In the genomic region with DNA sequence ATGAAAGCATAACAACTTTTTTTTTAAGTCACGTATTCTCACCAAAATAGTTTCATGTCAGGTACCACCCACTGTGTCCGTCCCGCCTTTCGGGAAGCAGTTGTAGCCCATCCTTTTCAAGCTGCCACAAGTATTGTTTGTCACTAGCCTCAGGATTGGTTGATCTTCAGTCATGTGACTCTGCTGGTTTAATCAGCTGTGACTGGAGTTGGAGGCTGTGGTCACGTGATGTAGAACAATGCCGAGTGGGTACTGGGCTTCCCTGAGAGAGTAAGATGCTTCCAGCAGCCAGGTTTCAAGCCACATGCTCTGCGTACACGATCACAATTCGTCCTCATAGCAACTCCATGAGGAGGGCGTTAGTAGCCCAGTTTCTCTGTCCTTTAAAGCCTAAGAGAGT, we compare ENCODE assay signal across 25 cellular contexts.
DNase-seq lines count a peak whose midpoint lies in the region; ATAC-seq and TF ChIP-seq lines count a peak whose summit lies in the region.
"Had no signal": no experiment of that assay in that cellular context is flagged by ENCODE, and none has a peak within 500 bp of the region (broad histone marks: within the 10 kb centered on the region; RNA-seq: fewer than 3 reads in every experiment).

No MANE protein-coding gene starts in this region.

- H3K4me3 ChIP-seq in right lobe of liver = no peak overlapping the region
- peak overlapping the region in 3 of 5 donors; percentile 43 to 53 (median 47) for H3K4me3 ChIP-seq in subcutaneous abdominal adipose tissue (ENCODE audit: low read depth in 1 of 5, low read length in 5 of 5)
- H3K4me3 ChIP-seq in osteoblast (ENCODE audit: insufficient read depth, low read length) = no peak overlapping the region
- H3K4me3 ChIP-seq in gastroesophageal sphincter = no peak overlapping the region
- H3K4me3 ChIP-seq: colonic mucosa, left lung, MG63, prostate gland, SJCRH30 had no signal

- no peak overlapping the region for H2AFZ ChIP-seq in osteoblast (ENCODE audit: low read length)

- H3K4me2 ChIP-seq in osteoblast (ENCODE audit: insufficient read depth, low read length) = no peak overlapping the region

- no peak for TF ChIP-seq POLR2A in right lobe of liver (IDR thresholded peaks at IDR 0.05)
- TF ChIP-seq POLR2A in gastroesophageal sphincter (IDR thresholded peaks at IDR 0.05) = no peak

- TF ChIP-seq EP300 in Ishikawa (IDR thresholded peaks at IDR 0.05; ENCODE audit: borderline replicate concordance) (no peak), gastroesophageal sphincter (IDR thresholded peaks at IDR 0.05) (no peak)

- peak overlapping the region; percentile 77 for H3K4me3 Mint-ChIP-seq in T-helper 17 cell
- H3K4me3 Mint-ChIP-seq: activated CD8-positive, alpha-beta memory T cell treated with anti-CD3 and anti-CD28 coated beads, Interleukin-2, amount 10 ng/mL, durations not matched to agents 7 days and 5 days had no signal

- H3K27me3 ChIP-seq in right lobe of liver (no peaks in the 10 kb centered on the region), subcutaneous abdominal adipose tissue (ENCODE audit: control insufficient read depth in 5 of 5, insufficient read depth in 4 of 5, low read length in 5 of 5) (peaks cover 0 to 5% (median 0%) of the 10 kb centered on the region in 5 donors), osteoblast (ENCODE audit: insufficient read depth, low read length) (no peaks in the 10 kb centered on the region), gastroesophageal sphincter (no peaks in the 10 kb centered on the region)
- H3K27me3 ChIP-seq: colonic mucosa, MG63, SJCRH30 had no signal

- H3K4me1 Mint-ChIP-seq in T-helper 17 cell = peaks cover 22% of the 10 kb centered on the region
- H3K4me1 Mint-ChIP-seq: activated CD8-positive, alpha-beta memory T cell treated with anti-CD3 and anti-CD28 coated beads, Interleukin-2, amount 10 ng/mL, durations not matched to agents 7 days and 5 days had no signal

- H4K20me1 ChIP-seq in osteoblast (ENCODE audit: insufficient read depth, low read length) = no peaks in the 10 kb centered on the region

- no peaks in the 10 kb centered on the region for H3K36me3 Mint-ChIP-seq in T-helper 17 cell (ENCODE audit: low read depth)
- H3K36me3 Mint-ChIP-seq: activated CD8-positive, alpha-beta memory T cell treated with anti-CD3 and anti-CD28 coated beads, Interleukin-2, amount 10 ng/mL, durations not matched to agents 7 days and 5 days; immature natural killer cell had no signal

- H3K36me3 ChIP-seq in right lobe of liver = no peaks in the 10 kb centered on the region
- H3K36me3 ChIP-seq in subcutaneous abdominal adipose tissue (ENCODE audit: control insufficient read depth in 5 of 5, insufficient read depth in 5 of 5, low read length in 5 of 5) = no peaks in the 10 kb centered on the region
- no peaks in the 10 kb centered on the region for H3K36me3 ChIP-seq in osteoblast (ENCODE audit: insufficient read depth, low read length)
- H3K36me3 ChIP-seq in gastroesophageal sphincter = no peaks in the 10 kb centered on the region
- H3K36me3 ChIP-seq: colonic mucosa, left lung, MG63, neutrophil, prostate gland, SJCRH30 had no signal

- ATAC-seq in T-helper 17 cell (no peak), right lobe of liver (no peak), gastroesophageal sphincter (no peak)
- ATAC-seq: activated CD8-positive, alpha-beta memory T cell treated with anti-CD3 and anti-CD28 coated beads, Interleukin-2, amount 10 ng/mL, durations not matched to agents 7 days and 5 days; left lung had no signal

- H3K9ac ChIP-seq in subcutaneous abdominal adipose tissue (ENCODE audit: low read length in 5 of 5) = no peak overlapping the region

- WGBS in right lobe of liver (ENCODE audit: insufficient coverage, low coverage, low lambda C conversion rate, missing lambda C conversion rate) = 61% methylated on average over 5 of the region's 10 CpGs
- WGBS in gastroesophageal sphincter (ENCODE audit: low coverage in 1 of 2), 2 donors = 83 to 90% methylated on average over 3 to 4 of the region's 10 CpGs

- TF ChIP-seq CTCF in right lobe of liver (IDR thresholded peaks at IDR 0.05) (no peak), osteoblast (IDR thresholded peaks at IDR 0.05; ENCODE audit: extremely low read depth, low read depth, low read length) (no peak), gastroesophageal sphincter (IDR thresholded peaks at IDR 0.05) (no peak)

- H3K4me1 ChIP-seq in right lobe of liver (no peaks in the 10 kb centered on the region), subcutaneous abdominal adipose tissue (ENCODE audit: control insufficient read depth in 5 of 5, insufficient read depth in 5 of 5, low read length in 5 of 5) (peaks cover 0 to 39% (median 21%) of the 10 kb centered on the region in 5 donors), osteoblast (ENCODE audit: insufficient read depth, low read length) (peaks cover 4% of the 10 kb centered on the region), gastroesophageal sphincter (peaks cover 0 to 18% (median 0%) of the 10 kb centered on the region in 3 donors)
- H3K4me1 ChIP-seq: colonic mucosa, left lung, prostate gland, SJCRH30 had no signal

- H3K27me3 Mint-ChIP-seq in T-helper 17 cell = no peaks in the 10 kb centered on the region

- no peak for TF ChIP-seq RAD21 in Ishikawa (IDR thresholded peaks at IDR 0.05; ENCODE audit: low read depth)

- no peaks in the 10 kb centered on the region for H3K79me2 ChIP-seq in osteoblast (ENCODE audit: insufficient read depth, low read length)

- H3K27ac ChIP-seq in right lobe of liver (peak overlapping the region in 2 of 3 donors; percentile 21 to 40), subcutaneous abdominal adipose tissue (ENCODE audit: low read depth, low read length) (no peak overlapping the region), osteoblast (ENCODE audit: low read depth, low read length) (no peak overlapping the region), gastroesophageal sphincter (no peak overlapping the region)
- H3K27ac ChIP-seq: colonic mucosa, left lung, neutrophil, prostate gland, SJCRH30 had no signal

- intact Hi-C loops in right lobe of liver (cut with DNase I) = no loop called here

- DNase-seq in T-helper 17 cell (no peak), right lobe of liver (no peak), osteoblast (ENCODE audit: insufficient read length, low spot score, missing footprints) (no peak), occipital lobe (lab: John Stamatoyannopoulos, UW) (no peak)
- DNase-seq in activated CD8-positive, alpha-beta memory T cell treated with anti-CD3 and anti-CD28 coated beads, Interleukin-2, amount 50 U/mL, for 48 hours = no peak
- DNase-seq: activated CD8-positive, alpha-beta memory T cell treated with anti-CD3 and anti-CD28 coated beads, Interleukin-2, amount 10 ng/mL, durations not matched to agents 7 days and 5 days; activated T-cell treated with anti-CD3 and anti-CD28 coated beads, Interleukin-2, amount 50 U/mL, for 48 hours; CD4-positive, alpha-beta T cell; colonic mucosa; DND-41; effector CD8-positive, alpha-beta T cell; hippocampal formation; immature natural killer cell; KG1; left lung; MG63; NCI-H2029 treated with DMSO at 0.1 percent for 48 hours; stimulated activated CD4-positive, alpha-beta T cell treated with anti-CD3 and anti-CD28 coated beads, Interleukin-15, amount 100 ng/mL, for 24 hours; stimulated activated CD4-positive, alpha-beta T cell treated with anti-CD3 and anti-CD28 coated beads, Interleukin-4, amount 100 ng/mL, for 4 hours had no signal

- no peaks in the 10 kb centered on the region for H3K9me3 ChIP-seq in T-helper 17 cell (ENCODE audit: control insufficient read depth, low read length, poor library complexity, severe bottlenecking)
- H3K9me3 ChIP-seq in right lobe of liver = no peaks in the 10 kb centered on the region
- H3K9me3 ChIP-seq in subcutaneous abdominal adipose tissue (ENCODE audit: control insufficient read depth in 5 of 5, low read length in 5 of 5) = no peaks in the 10 kb centered on the region
- H3K9me3 ChIP-seq in osteoblast (ENCODE audit: low read depth, low read length) = no peaks in the 10 kb centered on the region
- no peaks in the 10 kb centered on the region for H3K9me3 ChIP-seq in gastroesophageal sphincter
- H3K9me3 ChIP-seq: colonic mucosa, left lung, MG63, neutrophil, prostate gland, SJCRH30 had no signal

- no peak overlapping the region for H3K27ac Mint-ChIP-seq in T-helper 17 cell
- H3K27ac Mint-ChIP-seq: activated CD8-positive, alpha-beta memory T cell treated with anti-CD3 and anti-CD28 coated beads, Interleukin-2, amount 10 ng/mL, durations not matched to agents 7 days and 5 days; CD4-positive, alpha-beta T cell; immature natural killer cell had no signal

TF ChIP-seq in Ishikawa, 13 proteins besides CTCF, POLR2A, EP300 and RAD21:
- TF ChIP-seq TCF12 (IDR thresholded peaks at IDR 0.05; ENCODE audit: low read depth) = no peak
- TF ChIP-seq, protein P1, sequence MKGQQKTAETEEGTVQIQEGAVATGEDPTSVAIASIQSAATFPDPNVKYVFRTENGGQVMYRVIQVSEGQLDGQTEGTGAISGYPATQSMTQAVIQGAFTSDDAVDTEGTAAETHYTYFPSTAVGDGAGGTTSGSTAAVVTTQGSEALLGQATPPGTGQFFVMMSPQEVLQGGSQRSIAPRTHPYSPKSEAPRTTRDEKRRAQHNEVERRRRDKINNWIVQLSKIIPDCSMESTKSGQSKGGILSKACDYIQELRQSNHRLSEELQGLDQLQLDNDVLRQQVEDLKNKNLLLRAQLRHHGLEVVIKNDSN (IDR thresholded peaks at IDR 0.05) = peak; percentile 67
TF ChIP-seq in Ishikawa: peak in this region for 1.

Comparison
In these comparisons a context has a peak if more than half of its experiments do, and no peak if none do; other contexts are left out.
1. H3K27ac ChIP-seq: peak in right lobe of liver (2 of 3); none in subcutaneous abdominal adipose tissue (single experiment), osteoblast (single experiment) and gastroesophageal sphincter (0 of 4).
2. H3K4me3 ChIP-seq: peak in subcutaneous abdominal adipose tissue (3 of 5); none in right lobe of liver (0 of 3), osteoblast (single experiment) and gastroesophageal sphincter (0 of 2).